ENCODE assay signal across 31 cellular contexts in the genomic region with DNA sequence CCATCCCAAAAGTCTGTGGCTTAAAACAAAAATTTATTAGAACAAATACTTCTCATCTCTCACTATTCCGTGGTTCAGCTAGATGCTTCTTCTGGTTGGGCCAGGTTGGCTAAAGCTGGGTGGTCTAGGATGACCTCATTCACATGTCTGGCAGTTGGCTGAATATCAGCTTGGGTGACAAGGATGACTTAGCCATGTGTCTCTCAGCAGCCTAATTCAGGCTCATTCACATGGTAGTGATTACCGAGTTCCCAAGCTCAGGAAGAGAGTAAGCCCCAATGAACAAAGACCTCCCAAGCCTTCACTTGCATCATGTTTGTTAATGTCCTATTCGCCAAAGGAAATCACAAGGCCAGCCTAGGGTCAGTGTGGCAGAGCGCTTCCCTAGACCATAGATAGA.
"Had no signal": no experiment of that assay in that cellular context is flagged by ENCODE, and none has a peak within 500 bp of the region (broad histone marks: within the 10 kb centered on the region; RNA-seq: fewer than 3 reads in every experiment).

No MANE protein-coding gene starts in this region.

- H3K9me3 Mint-ChIP-seq: activated CD8-positive, alpha-beta T cell treated with anti-CD3 and anti-CD28 coated beads for 36 hours; activated naive CD8-positive, alpha-beta T cell treated with anti-CD3 and anti-CD28 coated beads, Interleukin-2, amount 10 ng/mL, durations not matched to agents 7 days and 5 days; activated T-cell treated with anti-CD3 and anti-CD28 coated beads, Interleukin-2, amount 50 U/mL, for 72 hours; activated T-helper 17 cell treated with anti-CD3 and anti-CD28 coated beads, Interleukin-2, amount 50 U/mL, for 72 hours had no signal

- H3K36me3 ChIP-seq: ascending aorta, breast epithelium, WERI-Rb-1 had no signal

- H3K4me2 ChIP-seq: KMS-11 had no signal

- H3K27me3 ChIP-seq: ascending aorta, body of pancreas had no signal

- H3K27ac ChIP-seq: ascending aorta, body of pancreas, breast epithelium, KMS-11, SK-N-MC, WERI-Rb-1 had no signal

- H3K4me3 ChIP-seq: ascending aorta, body of pancreas, breast epithelium, SK-N-MC had no signal

- H3K4me1 Mint-ChIP-seq: activated naive CD8-positive, alpha-beta T cell treated with anti-CD3 and anti-CD28 coated beads, Interleukin-2, amount 10 ng/mL, durations not matched to agents 7 days and 5 days; activated T-helper 17 cell treated with anti-CD3 and anti-CD28 coated beads, Interleukin-2, amount 50 U/mL, for 72 hours had no signal

- H3K27ac Mint-ChIP-seq: activated CD8-positive, alpha-beta T cell treated with anti-CD3 and anti-CD28 coated beads for 36 hours; activated naive CD8-positive, alpha-beta T cell treated with anti-CD3 and anti-CD28 coated beads, Interleukin-2, amount 10 ng/mL, durations not matched to agents 7 days and 5 days; activated T-cell treated with anti-CD3 and anti-CD28 coated beads, Interleukin-2, amount 50 U/mL, for 72 hours; activated T-helper 17 cell treated with anti-CD3 and anti-CD28 coated beads, Interleukin-2, amount 50 U/mL, for 72 hours had no signal

- H3K4me1 ChIP-seq: ascending aorta, body of pancreas, breast epithelium had no signal

- H3K27me3 Mint-ChIP-seq: activated CD8-positive, alpha-beta T cell treated with anti-CD3 and anti-CD28 coated beads for 36 hours; activated naive CD8-positive, alpha-beta T cell treated with anti-CD3 and anti-CD28 coated beads, Interleukin-2, amount 10 ng/mL, durations not matched to agents 7 days and 5 days; activated T-helper 17 cell treated with anti-CD3 and anti-CD28 coated beads, Interleukin-2, amount 50 U/mL, for 72 hours had no signal

- DNase-seq: activated CD4-positive, alpha-beta T cell treated with anti-CD3 and anti-CD28 coated beads for 1 hour; activated CD4-positive, alpha-beta T cell treated with anti-CD3 and anti-CD28 coated beads for 48 hours; activated CD4-positive, alpha-beta T cell treated with anti-CD3 and anti-CD28 coated beads, Interleukin-2, amount 50 U/mL, for 4 hours; activated CD4-positive, CD25-positive, alpha-beta regulatory T cell; activated CD8-positive, alpha-beta T cell treated with anti-CD3 and anti-CD28 coated beads for 36 hours; activated effector memory CD4-positive, alpha-beta T cell treated with anti-CD3 and anti-CD28 coated beads, Interleukin-2, amount 50 U/mL, for 16 hours; activated naive CD4-positive, alpha-beta T cell; activated naive CD4-positive, alpha-beta T cell treated with anti-CD3 and anti-CD28 coated beads, Interleukin-2, amount 50 U/mL, for 16 hours; activated naive CD8-positive, alpha-beta T cell treated with anti-CD3 and anti-CD28 coated beads, Interleukin-2, amount 10 ng/mL, durations not matched to agents 7 days and 5 days; activated T-cell treated with anti-CD3 and anti-CD28 coated beads, Interleukin-2, amount 50 U/mL, for 1 hour; activated T-cell treated with anti-CD3 and anti-CD28 coated beads, Interleukin-2, amount 50 U/mL, for 72 hours; amygdala; body of pancreas; cerebellar nuclear complex; NCI-H1105; NCI-H1417 treated with DMSO at 0.1 percent for 48 hours; NCI-H1930; NCI-H2081 treated with DMSO at 0.1 percent for 48 hours; NCI-H226; NCI-H446 treated with DMSO at 0.1 percent for 48 hours; NCI-H524; NCI-H69; NCI-H82; SHP77; T1000; WERI-Rb-1 had no signal

- H3K9me3 ChIP-seq: ascending aorta, body of pancreas had no signal

- H3K9ac ChIP-seq: KMS-11 had no signal

- H3K36me3 Mint-ChIP-seq: activated naive CD8-positive, alpha-beta T cell treated with anti-CD3 and anti-CD28 coated beads, Interleukin-2, amount 10 ng/mL, durations not matched to agents 7 days and 5 days had no signal

- H3K4me3 Mint-ChIP-seq: activated CD8-positive, alpha-beta T cell treated with anti-CD3 and anti-CD28 coated beads for 36 hours; activated naive CD8-positive, alpha-beta T cell treated with anti-CD3 and anti-CD28 coated beads, Interleukin-2, amount 10 ng/mL, durations not matched to agents 7 days and 5 days; activated T-cell treated with anti-CD3 and anti-CD28 coated beads, Interleukin-2, amount 50 U/mL, for 72 hours; activated T-helper 17 cell treated with anti-CD3 and anti-CD28 coated beads, Interleukin-2, amount 50 U/mL, for 72 hours had no signal
